Comparison of ENCODE assay signal across 11 cellular contexts in the genomic region with DNA sequence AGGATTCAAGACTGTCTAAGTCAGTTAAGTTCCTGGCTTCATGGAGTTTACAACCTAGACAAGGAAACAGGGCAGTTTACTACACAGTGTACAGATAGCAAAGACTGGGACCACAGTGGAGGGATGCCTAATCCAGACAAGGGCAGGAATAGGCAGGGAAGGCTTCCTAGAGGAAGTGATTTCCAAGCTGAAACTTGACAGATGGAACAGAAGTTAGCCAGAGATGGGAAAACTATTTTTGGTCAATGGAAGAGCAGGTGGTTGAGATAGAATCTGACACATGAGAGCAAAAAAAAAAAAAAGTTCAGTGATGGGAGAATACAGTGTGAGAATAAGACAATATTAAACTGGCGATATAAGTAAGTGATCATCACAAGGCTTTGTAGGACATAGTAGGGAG. TPM values are rescaled to one million over a fixed set of nuclear protein-coding genes. Genes with fewer than 3 reads are reported as not detected.
DNase-seq lines count a peak whose midpoint lies in the region; ATAC-seq and TF ChIP-seq lines count a peak whose summit lies in the region.
"Had no signal": no experiment of that assay in that cellular context is flagged by ENCODE, and none has a peak within 500 bp of the region (broad histone marks: within the 10 kb centered on the region; RNA-seq: fewer than 3 reads in every experiment).

No MANE protein-coding gene starts in this region.

- ATAC-seq in GM18502 (IDR thresholded peaks at IDR 0.05; ENCODE audit: poor library complexity, unreplicated experiment), result no peak

- peak overlapping the region; percentile 87 for H3K4me3 Mint-ChIP-seq in endodermal cell
- peak overlapping the region; percentile 98 for H3K4me3 Mint-ChIP-seq in osteocyte (ENCODE audit: unreplicated experiment)

- H3K4me1 ChIP-seq in OCI-LY7 (ENCODE audit: insufficient read depth, low read length, poor library complexity, severe bottlenecking) (peaks cover 26% of the 10 kb centered on the region), endodermal cell (ENCODE audit: control insufficient read depth, insufficient read depth, low read length) (no peaks in the 10 kb centered on the region), uterus (peaks cover 0 to 11% of the 10 kb centered on the region in 2 donors)

- peaks cover 2% of the 10 kb centered on the region for H3K36me3 ChIP-seq in GM06990 (ENCODE audit: control insufficient read depth, insufficient read depth, low read length)
- peaks cover 55% of the 10 kb centered on the region for H3K36me3 ChIP-seq in OCI-LY7 (ENCODE audit: insufficient read depth, low read length)
- H3K36me3 ChIP-seq in endodermal cell (ENCODE audit: control insufficient read depth, insufficient read depth, low read length), result peaks cover 34% of the 10 kb centered on the region
- H3K36me3 ChIP-seq in uterus, result no peaks in the 10 kb centered on the region

- H3K79me2 ChIP-seq in OCI-LY7 (ENCODE audit: insufficient read depth, low read depth, low read length), result peaks cover 48% of the 10 kb centered on the region
- H3K79me2 ChIP-seq: parathyroid adenoma had no signal

- POLR2A ChIA-PET in OCI-LY7 (lab: Charles Lee), result no interaction called here

- CTCF ChIA-PET in OCI-LY7 (lab: Charles Lee; ENCODE audit: unreplicated experiment), result no interaction called here

- H3K9me3 ChIP-seq in OCI-LY7 (ENCODE audit: low read length) (no peaks in the 10 kb centered on the region), endodermal cell (ENCODE audit: control insufficient read depth, low read length) (no peaks in the 10 kb centered on the region), uterus (no peaks in the 10 kb centered on the region)
- H3K9me3 ChIP-seq: vagina had no signal

- no peaks in the 10 kb centered on the region for H3K9me2 ChIP-seq in OCI-LY7 (ENCODE audit: insufficient read depth, low read length)

- H3K27ac ChIP-seq in OCI-LY7 (ENCODE audit: low read depth, low read length, poor library complexity, severe bottlenecking) (peak overlapping the region; percentile 92), endodermal cell (ENCODE audit: low read depth, low read length) (no peak overlapping the region), uterus (peak overlapping the region in 1 of 2 donors; percentile 88)

- no peak for TF ChIP-seq CTCF in GM06990 (IDR thresholded peaks at IDR 0.05; ENCODE audit: insufficient read depth, low read length, poor library complexity, severe bottlenecking)
- TF ChIP-seq CTCF in OCI-LY7 (conservative IDR thresholded peaks at IDR 0.05; ENCODE audit: low read length), result no peak
- TF ChIP-seq CTCF in endodermal cell (conservative IDR thresholded peaks at IDR 0.05), result no peak
- no peak for TF ChIP-seq CTCF in osteocyte (IDR thresholded peaks at IDR 0.05)
- no peak for TF ChIP-seq CTCF in uterus (IDR thresholded peaks at IDR 0.05)

- peak overlapping the region; percentile 94 for H3K4me2 ChIP-seq in OCI-LY7 (ENCODE audit: low read length)

- TF ChIP-seq POLR2A in uterus (IDR thresholded peaks at IDR 0.05), result no peak

- H3K27me3 ChIP-seq in GM06990 (replicated peaks; ENCODE audit: control insufficient read depth, insufficient read depth, low read length), result no peaks in the 10 kb centered on the region
- no peaks in the 10 kb centered on the region for H3K27me3 ChIP-seq in endodermal cell (ENCODE audit: control insufficient read depth, insufficient read depth, low read length, poor library complexity, severe bottlenecking)
- H3K27me3 ChIP-seq in uterus, result no peaks in the 10 kb centered on the region
- H3K27me3 ChIP-seq: vagina had no signal

- H3K27ac Mint-ChIP-seq in endodermal cell (peak overlapping the region; percentile 96), osteocyte (ENCODE audit: unreplicated experiment) (peak overlapping the region; percentile 98)

- H3K4me3 ChIP-seq in GM06990 (replicated peaks; ENCODE audit: low read depth, low read length) (peak overlapping the region; percentile 91), OCI-LY7 (ENCODE audit: low read depth, low read length, poor library complexity, severe bottlenecking) (peak overlapping the region; percentile 95), endodermal cell (ENCODE audit: low read length) (peak overlapping the region; percentile 96), uterus (no peak overlapping the region)

- peaks cover 13% of the 10 kb centered on the region for H3K4me1 Mint-ChIP-seq in endodermal cell
- peaks cover 18% of the 10 kb centered on the region for H3K4me1 Mint-ChIP-seq in osteocyte (ENCODE audit: unreplicated experiment)

- H2AFZ ChIP-seq in OCI-LY7 (ENCODE audit: low read length), result no peak overlapping the region

- 80 to 100% methylated on average over 1 of the region's 1 CpG for WGBS in endodermal cell (ENCODE audit: insufficient coverage in 1 of 2, insufficient read length in 1 of 2), 2 experiments

- BruUV-seq in OCI-LY7 (replicated peaks; lab: Mats Ljungman, UMichigan), result no TSS peak

- H4K20me1 ChIP-seq in OCI-LY7 (ENCODE audit: insufficient read depth, low read length), result no peaks in the 10 kb centered on the region

- H3K27me3 Mint-ChIP-seq in endodermal cell (ENCODE audit: insufficient read depth) (no peaks in the 10 kb centered on the region), osteocyte (ENCODE audit: unreplicated experiment) (no peaks in the 10 kb centered on the region)

- peak overlapping the region; percentile 92 for H3K9ac ChIP-seq in endodermal cell (ENCODE audit: extremely low read depth, low read length, poor library complexity, severe bottlenecking)
- H3K9ac ChIP-seq: parathyroid adenoma had no signal

- no peaks in the 10 kb centered on the region for H3K9me3 Mint-ChIP-seq in endodermal cell
- no peaks in the 10 kb centered on the region for H3K9me3 Mint-ChIP-seq in osteocyte (ENCODE audit: unreplicated experiment)

- intact Hi-C loops in OCI-LY7 (cut with micrococcal nuclease; ENCODE audit: unreplicated experiment), result no loop called here
- intact Hi-C loops in uterus (cut with DNase I; ENCODE audit: low total_unique reads), result no loop called here

- DNase-seq in GM06990 (ENCODE audit: extremely low read depth, insufficient read length) (no peak), OCI-LY7 (ENCODE audit: low spot score) (no peak), endodermal cell (no peak), osteocyte (ENCODE audit: extremely low spot score, unreplicated experiment) (no peak), foreskin melanocyte (no peak), uterus (no peak), islet precursor cell (no peak)
- DNase-seq: NCI-H1694 had no signal

- H3K36me3 Mint-ChIP-seq in endodermal cell (ENCODE audit: low read depth) (peaks cover 44% of the 10 kb centered on the region), osteocyte (ENCODE audit: unreplicated experiment) (peaks cover 10% of the 10 kb centered on the region)

RNA-seq across cellular contexts. Expression of gene COA4, which starts 1.3 kb away (rescaled TPM):
- total RNA-seq in OCI-LY7 (2014; rRNA removed; shearing (Covaris generic)), result 153 and 171 TPM in 2 replicates
- total RNA-seq in OCI-LY7 (2022) (95.4 and 104 TPM in 2 replicates), endodermal cell (100 to 1,000 TPM in 1 of 2 donors, 10 to 100 TPM in 1; 85.7 to 151 TPM), osteocyte (54.2 and 55.8 TPM in 2 replicates), uterus (100 to 1,000 TPM in 2 of 4 donors, 10 to 100 TPM in 2; 28.1 to 147 (median 84.8) TPM)
- polyA plus RNA-seq in endodermal cell (2013, experiment 1 of 2), result 65.8 TPM
- polyA plus RNA-seq in endodermal cell (2013, experiment 2 of 2), result 60.9 TPM

RNA-seq across cellular contexts. Expression of gene PAAF1, which starts 1.4 kb away (rescaled TPM):
- total RNA-seq in OCI-LY7 (2014; rRNA removed; shearing (Covaris generic)), result 11.2 and 12.3 TPM in 2 replicates
- total RNA-seq in OCI-LY7 (2022) (35.0 and 35.5 TPM in 2 replicates), endodermal cell (10 to 100 TPM; 31.3 to 74.3 TPM), osteocyte (16.0 and 17.3 TPM in 2 replicates), uterus (10 to 100 TPM in 2 of 4 donors, 1 to 10 TPM in 1, under 1 TPM in 1; 0.59 to 20.8 (median 9.0) TPM)
- 35.4 TPM for polyA plus RNA-seq in endodermal cell (2013, experiment 1 of 2)
- 29.5 TPM for polyA plus RNA-seq in endodermal cell (2013, experiment 2 of 2)

Comparison
In these comparisons a context has a peak if more than half of its experiments do, and no peak if none do; other contexts are left out.
1. H3K4me3 ChIP-seq: peak in GM06990 (single experiment), OCI-LY7 (single experiment) and endodermal cell (single experiment); none in uterus (0 of 2).